1 cellular context compared by ENCODE assay signal in the genomic region with DNA sequence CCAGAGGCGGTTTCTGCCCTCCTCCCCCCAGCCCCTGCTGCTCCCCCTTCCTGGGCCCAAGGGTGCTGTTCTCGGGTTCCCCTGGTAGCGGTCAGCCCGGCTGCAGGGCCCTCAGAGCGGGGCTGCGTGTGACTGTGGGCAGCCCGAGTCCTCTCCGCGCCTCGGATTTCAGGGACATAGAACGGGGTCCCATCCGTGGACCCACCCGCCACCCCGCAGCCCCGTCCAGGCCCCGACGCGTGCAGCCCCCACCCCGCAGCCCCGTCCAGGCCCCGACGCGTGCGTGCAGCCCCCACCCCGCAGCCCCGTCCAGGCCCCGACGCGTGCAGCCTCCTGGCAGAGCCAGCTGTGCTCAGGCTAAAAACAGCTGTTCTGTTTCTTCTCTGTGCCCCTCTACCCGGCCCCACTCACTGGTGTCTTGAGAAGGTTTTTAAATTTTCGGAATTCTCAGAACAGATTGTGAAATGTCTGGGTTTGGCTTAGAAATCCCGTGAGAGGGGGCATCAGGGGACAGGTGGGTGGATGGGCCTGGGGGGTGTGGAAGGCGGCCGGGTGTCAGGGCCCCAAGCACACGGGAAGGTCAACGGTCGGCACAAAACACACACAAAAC.
TF ChIP-seq lines count a peak whose summit lies in the region.

No MANE protein-coding gene starts in this region.

TF ChIP-seq in GM23338, 12 proteins besides CTCF, POLR2A, EP300 and RAD21 (continued from another document):
- TF ChIP-seq, protein P1, sequence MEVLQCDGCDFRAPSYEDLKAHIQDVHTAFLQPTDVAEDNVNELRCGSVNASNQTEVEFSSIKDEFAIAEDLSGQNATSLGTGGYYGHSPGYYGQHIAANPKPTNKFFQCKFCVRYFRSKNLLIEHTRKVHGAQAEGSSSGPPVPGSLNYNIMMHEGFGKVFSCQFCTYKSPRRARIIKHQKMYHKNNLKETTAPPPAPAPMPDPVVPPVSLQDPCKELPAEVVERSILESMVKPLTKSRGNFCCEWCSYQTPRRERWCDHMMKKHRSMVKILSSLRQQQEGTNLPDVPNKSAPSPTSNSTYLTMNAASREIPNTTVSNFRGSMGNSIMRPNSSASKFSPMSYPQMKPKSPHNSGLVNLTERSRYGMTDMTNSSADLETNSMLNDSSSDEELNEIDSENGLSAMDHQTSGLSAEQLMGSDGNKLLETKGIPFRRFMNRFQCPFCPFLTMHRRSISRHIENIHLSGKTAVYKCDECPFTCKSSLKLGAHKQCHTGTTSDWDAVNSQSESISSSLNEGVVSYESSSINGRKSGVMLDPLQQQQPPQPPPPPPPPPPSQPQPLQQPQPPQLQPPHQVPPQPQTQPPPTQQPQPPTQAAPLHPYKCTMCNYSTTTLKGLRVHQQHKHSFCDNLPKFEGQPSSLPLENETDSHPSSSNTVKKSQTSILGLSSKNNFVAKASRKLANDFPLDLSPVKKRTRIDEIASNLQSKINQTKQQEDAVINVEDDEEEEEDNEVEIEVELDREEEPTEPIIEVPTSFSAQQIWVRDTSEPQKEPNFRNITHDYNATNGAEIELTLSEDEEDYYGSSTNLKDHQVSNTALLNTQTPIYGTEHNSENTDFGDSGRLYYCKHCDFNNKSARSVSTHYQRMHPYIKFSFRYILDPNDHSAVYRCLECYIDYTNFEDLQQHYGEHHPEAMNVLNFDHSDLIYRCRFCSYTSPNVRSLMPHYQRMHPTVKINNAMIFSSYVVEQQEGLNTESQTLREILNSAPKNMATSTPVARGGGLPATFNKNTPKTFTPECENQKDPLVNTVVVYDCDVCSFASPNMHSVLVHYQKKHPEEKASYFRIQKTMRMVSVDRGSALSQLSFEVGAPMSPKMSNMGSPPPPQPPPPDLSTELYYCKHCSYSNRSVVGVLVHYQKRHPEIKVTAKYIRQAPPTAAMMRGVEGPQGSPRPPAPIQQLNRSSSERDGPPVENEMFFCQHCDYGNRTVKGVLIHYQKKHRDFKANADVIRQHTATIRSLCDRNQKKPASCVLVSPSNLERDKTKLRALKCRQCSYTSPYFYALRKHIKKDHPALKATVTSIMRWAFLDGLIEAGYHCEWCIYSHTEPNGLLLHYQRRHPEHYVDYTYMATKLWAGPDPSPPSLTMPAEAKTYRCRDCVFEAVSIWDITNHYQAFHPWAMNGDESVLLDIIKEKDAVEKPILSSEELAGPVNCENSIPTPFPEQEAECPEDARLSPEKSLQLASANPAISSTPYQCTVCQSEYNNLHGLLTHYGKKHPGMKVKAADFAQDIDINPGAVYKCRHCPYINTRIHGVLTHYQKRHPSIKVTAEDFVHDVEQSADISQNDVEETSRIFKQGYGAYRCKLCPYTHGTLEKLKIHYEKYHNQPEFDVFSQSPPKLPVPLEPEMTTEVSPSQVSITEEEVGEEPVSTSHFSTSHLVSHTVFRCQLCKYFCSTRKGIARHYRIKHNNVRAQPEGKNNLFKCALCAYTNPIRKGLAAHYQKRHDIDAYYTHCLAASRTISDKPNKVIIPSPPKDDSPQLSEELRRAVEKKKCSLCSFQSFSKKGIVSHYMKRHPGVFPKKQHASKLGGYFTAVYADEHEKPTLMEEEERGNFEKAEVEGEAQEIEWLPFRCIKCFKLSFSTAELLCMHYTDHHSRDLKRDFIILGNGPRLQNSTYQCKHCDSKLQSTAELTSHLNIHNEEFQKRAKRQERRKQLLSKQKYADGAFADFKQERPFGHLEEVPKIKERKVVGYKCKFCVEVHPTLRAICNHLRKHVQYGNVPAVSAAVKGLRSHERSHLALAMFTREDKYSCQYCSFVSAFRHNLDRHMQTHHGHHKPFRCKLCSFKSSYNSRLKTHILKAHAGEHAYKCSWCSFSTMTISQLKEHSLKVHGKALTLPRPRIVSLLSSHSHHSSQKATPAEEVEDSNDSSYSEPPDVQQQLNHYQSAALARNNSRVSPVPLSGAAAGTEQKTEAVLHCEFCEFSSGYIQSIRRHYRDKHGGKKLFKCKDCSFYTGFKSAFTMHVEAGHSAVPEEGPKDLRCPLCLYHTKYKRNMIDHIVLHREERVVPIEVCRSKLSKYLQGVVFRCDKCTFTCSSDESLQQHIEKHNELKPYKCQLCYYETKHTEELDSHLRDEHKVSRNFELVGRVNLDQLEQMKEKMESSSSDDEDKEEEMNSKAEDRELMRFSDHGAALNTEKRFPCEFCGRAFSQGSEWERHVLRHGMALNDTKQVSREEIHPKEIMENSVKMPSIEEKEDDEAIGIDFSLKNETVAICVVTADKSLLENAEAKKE (CRISPR knock-in tag; IDR thresholded peaks at IDR 0.05), result no peak
- TF ChIP-seq ZNF331 (CRISPR knock-in tag; IDR thresholded peaks at IDR 0.05; ENCODE audit: low read depth), result no peak
- no peak for TF ChIP-seq EZH2 (IDR thresholded peaks at IDR 0.05; ENCODE audit: low read depth, unreplicated experiment)
- TF ChIP-seq STAT1 (IDR thresholded peaks at IDR 0.05; ENCODE audit: unreplicated experiment), result no peak
- TF ChIP-seq CREB1 (CRISPR knock-in tag; IDR thresholded peaks at IDR 0.05; ENCODE audit: low read depth), result no peak
- TF ChIP-seq, protein P2, sequence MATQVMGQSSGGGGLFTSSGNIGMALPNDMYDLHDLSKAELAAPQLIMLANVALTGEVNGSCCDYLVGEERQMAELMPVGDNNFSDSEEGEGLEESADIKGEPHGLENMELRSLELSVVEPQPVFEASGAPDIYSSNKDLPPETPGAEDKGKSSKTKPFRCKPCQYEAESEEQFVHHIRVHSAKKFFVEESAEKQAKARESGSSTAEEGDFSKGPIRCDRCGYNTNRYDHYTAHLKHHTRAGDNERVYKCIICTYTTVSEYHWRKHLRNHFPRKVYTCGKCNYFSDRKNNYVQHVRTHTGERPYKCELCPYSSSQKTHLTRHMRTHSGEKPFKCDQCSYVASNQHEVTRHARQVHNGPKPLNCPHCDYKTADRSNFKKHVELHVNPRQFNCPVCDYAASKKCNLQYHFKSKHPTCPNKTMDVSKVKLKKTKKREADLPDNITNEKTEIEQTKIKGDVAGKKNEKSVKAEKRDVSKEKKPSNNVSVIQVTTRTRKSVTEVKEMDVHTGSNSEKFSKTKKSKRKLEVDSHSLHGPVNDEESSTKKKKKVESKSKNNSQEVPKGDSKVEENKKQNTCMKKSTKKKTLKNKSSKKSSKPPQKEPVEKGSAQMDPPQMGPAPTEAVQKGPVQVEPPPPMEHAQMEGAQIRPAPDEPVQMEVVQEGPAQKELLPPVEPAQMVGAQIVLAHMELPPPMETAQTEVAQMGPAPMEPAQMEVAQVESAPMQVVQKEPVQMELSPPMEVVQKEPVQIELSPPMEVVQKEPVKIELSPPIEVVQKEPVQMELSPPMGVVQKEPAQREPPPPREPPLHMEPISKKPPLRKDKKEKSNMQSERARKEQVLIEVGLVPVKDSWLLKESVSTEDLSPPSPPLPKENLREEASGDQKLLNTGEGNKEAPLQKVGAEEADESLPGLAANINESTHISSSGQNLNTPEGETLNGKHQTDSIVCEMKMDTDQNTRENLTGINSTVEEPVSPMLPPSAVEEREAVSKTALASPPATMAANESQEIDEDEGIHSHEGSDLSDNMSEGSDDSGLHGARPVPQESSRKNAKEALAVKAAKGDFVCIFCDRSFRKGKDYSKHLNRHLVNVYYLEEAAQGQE (IDR thresholded peaks at IDR 0.05; ENCODE audit: unreplicated experiment), result no peak
- no peak for TF ChIP-seq ZNF114 (CRISPR knock-in tag; IDR thresholded peaks at IDR 0.05)
